ENCODE assay signal across 19 cellular contexts in genomic region chr6:22928775-22929174, GRCh38.
DNase-seq lines count a peak whose midpoint lies in the region; ATAC-seq and TF ChIP-seq lines count a peak whose summit lies in the region.
"Had no signal": no experiment of that assay in that cellular context is flagged by ENCODE, and none has a peak within 500 bp of the region (broad histone marks: within the 10 kb centered on the region; RNA-seq: fewer than 3 reads in every experiment).

No MANE protein-coding gene starts in this region.

- no peaks in the 10 kb centered on the region for H3K36me3 Mint-ChIP-seq in endothelial cell (ENCODE audit: low read depth, unreplicated experiment)
- no peaks in the 10 kb centered on the region for H3K36me3 Mint-ChIP-seq in stimulated activated naive B cell treated with anti-CD40 and anti-IgM and Interleukin-4, amounts not matched to agents 10 μg/mL and 1 μg/mL and 100 μg/mL, for 72 hours
- H3K36me3 Mint-ChIP-seq: type B pancreatic cell had no signal

- H2AFZ ChIP-seq in SK-N-SH (ENCODE audit: low read depth), result peak overlapping the region; percentile 15; the same call in 1 of the 2 replicates

- H2AK5ac ChIP-seq in mesendoderm (ENCODE audit: low read length), result no peak overlapping the region

- no peak overlapping the region for H3K4ac ChIP-seq in mesendoderm (ENCODE audit: low read depth, low read length)

- H3K27ac Mint-ChIP-seq in endothelial cell (ENCODE audit: unreplicated experiment), result peak overlapping the region; percentile 83
- H3K27ac Mint-ChIP-seq in stimulated activated naive B cell treated with anti-CD40 and anti-IgM and Interleukin-4, amounts not matched to agents 10 μg/mL and 1 μg/mL and 100 μg/mL, for 72 hours, result no peak overlapping the region
- H3K27ac Mint-ChIP-seq: T-helper 1 cell treated with Interleukin-12 subunit alpha and Interleukin-12 subunit beta and Interleukin-4 antibody, amounts not matched to agents 30 μg/mL and 1 μg/mL, for 36 hours; type B pancreatic cell had no signal

- H3K4me2 ChIP-seq in SK-N-SH (no peak overlapping the region), mesendoderm (ENCODE audit: low read length) (no peak overlapping the region)

- H3K79me2 ChIP-seq in SK-N-SH (ENCODE audit: insufficient read depth) (no peaks in the 10 kb centered on the region), mesendoderm (ENCODE audit: control insufficient read depth, insufficient read depth, low read length) (no peaks in the 10 kb centered on the region)

- peaks cover 6% of the 10 kb centered on the region for H3F3A ChIP-seq in SK-N-SH (replicated peaks; ENCODE audit: insufficient read depth)

- H2BK120ac ChIP-seq in mesendoderm (ENCODE audit: low read depth, low read length), result no peak overlapping the region

- ATAC-seq in SK-N-SH treated with all-trans-retinoic acid at 6 μM for 48 hours (no peak; the same call in 2 of the 3 replicates), GM21619 (IDR thresholded peaks at IDR 0.05; ENCODE audit: unreplicated experiment) (no peak)
- no peak for ATAC-seq in stimulated activated naive B cell treated with anti-CD40 and anti-IgM and Interleukin-4, amounts not matched to agents 10 μg/mL and 1 μg/mL and 100 μg/mL, for 72 hours (replicated peaks)

- no peak overlapping the region for H3K18ac ChIP-seq in mesendoderm (ENCODE audit: low read length)

- no peak for TF ChIP-seq EP300 in SK-N-SH (IDR thresholded peaks at IDR 0.05; ENCODE audit: borderline replicate concordance in 1 of 2, low read depth in 1 of 2, low read length in 1 of 2)

- H3K4me1 Mint-ChIP-seq in endothelial cell (ENCODE audit: unreplicated experiment), result peaks cover 51% of the 10 kb centered on the region
- H3K4me1 Mint-ChIP-seq in stimulated activated naive B cell treated with anti-CD40 and anti-IgM and Interleukin-4, amounts not matched to agents 10 μg/mL and 1 μg/mL and 100 μg/mL, for 72 hours, result peaks cover 4 to 13% of the 10 kb centered on the region in 2 donors

- H3K4me3 ChIP-seq in SK-N-SH (ENCODE audit: low read depth in 2 of 2, low read length in 1 of 2) (no peak overlapping the region), mesendoderm (ENCODE audit: low read length) (no peak overlapping the region)
- H3K4me3 ChIP-seq: skin epidermis had no signal

- H3K9me3 ChIP-seq in SK-N-SH, result no peaks in the 10 kb centered on the region

- no peak overlapping the region for H3K4me3 Mint-ChIP-seq in endothelial cell (ENCODE audit: unreplicated experiment)
- no peak overlapping the region for H3K4me3 Mint-ChIP-seq in stimulated activated naive B cell treated with anti-CD40 and anti-IgM and Interleukin-4, amounts not matched to agents 10 μg/mL and 1 μg/mL and 100 μg/mL, for 72 hours
- H3K4me3 Mint-ChIP-seq: T-helper 1 cell treated with Interleukin-12 subunit alpha and Interleukin-12 subunit beta and Interleukin-4 antibody, amounts not matched to agents 30 μg/mL and 1 μg/mL, for 36 hours; type B pancreatic cell had no signal

- in situ Hi-C loops in KBM-7 (cut with MboI; ENCODE audit: low pct_unique_long_range_greater_than_20kb, low sequenced_read_pairs), result no loop called here

- TF ChIP-seq RAD21 in SK-N-SH (IDR thresholded peaks at IDR 0.05; ENCODE audit: low read length), result no peak

- H4K20me1 ChIP-seq in SK-N-SH (ENCODE audit: insufficient read depth), result no peaks in the 10 kb centered on the region

- H3K27me3 Mint-ChIP-seq in endothelial cell (ENCODE audit: unreplicated experiment), result no peaks in the 10 kb centered on the region
- no peaks in the 10 kb centered on the region for H3K27me3 Mint-ChIP-seq in stimulated activated naive B cell treated with anti-CD40 and anti-IgM and Interleukin-4, amounts not matched to agents 10 μg/mL and 1 μg/mL and 100 μg/mL, for 72 hours
- H3K27me3 Mint-ChIP-seq: type B pancreatic cell had no signal

- H3K27me3 ChIP-seq in SK-N-SH (ENCODE audit: insufficient read depth) (no peaks in the 10 kb centered on the region), mesendoderm (ENCODE audit: insufficient read depth, low read length, poor library complexity) (no peaks in the 10 kb centered on the region)

- H3K9ac ChIP-seq in SK-N-SH (no peak overlapping the region), mesendoderm (ENCODE audit: low read length) (no peak overlapping the region)

- no peak overlapping the region for H3K23ac ChIP-seq in mesendoderm (ENCODE audit: low read length)

- H3K79me1 ChIP-seq in mesendoderm (ENCODE audit: low read length), result no peaks in the 10 kb centered on the region

- no peak overlapping the region for H2BK15ac ChIP-seq in mesendoderm (replicated peaks; ENCODE audit: low read depth)

- no peak overlapping the region for H2BK5ac ChIP-seq in mesendoderm (ENCODE audit: low read length)

- H3K36me3 ChIP-seq in SK-N-SH (replicated peaks in 1 of 2; ENCODE audit: control insufficient read depth in 1 of 2, insufficient read depth in 2 of 2, low read length in 1 of 2) (no peaks in the 10 kb centered on the region), mesendoderm (ENCODE audit: control insufficient read depth, insufficient read depth, low read length) (no peaks in the 10 kb centered on the region)

- no peak overlapping the region for H3K56ac ChIP-seq in mesendoderm (ENCODE audit: low read length)

- H4K5ac ChIP-seq in mesendoderm (ENCODE audit: low read length), result no peak overlapping the region

- DNase-seq in SK-N-SH (no peak), endothelial cell (ENCODE audit: low spot score) (no peak), mesendoderm (peak; percentile 32), cerebellar nuclear complex (lab: John Stamatoyannopoulos, UW) (no peak), KBM-7 (no peak)
- DNase-seq in stimulated activated naive B cell treated with anti-CD40 and anti-IgM and Interleukin-4, amounts not matched to agents 10 μg/mL and 1 μg/mL and 100 μg/mL, for 72 hours, result no peak
- DNase-seq: activated effector memory CD4-positive, alpha-beta T cell treated with anti-CD3 and anti-CD28 coated beads, Interleukin-2, amount 50 U/mL, for 16 hours; amniotic stem cell; cortex of kidney; erythroblast; Karpas-422; NK-92 treated with Interleukin-12 subunit alpha and Interleukin-12 subunit beta, amount 100 ng/mL, for 24 hours; nucleus accumbens had no signal

- H3K4me1 ChIP-seq in SK-N-SH (ENCODE audit: control insufficient read depth in 1 of 2, insufficient read depth in 2 of 2, low read depth in 1 of 2, low read length in 1 of 2) (peaks cover 0 to 33% of the 10 kb centered on the region in 2 experiments; a peak in 2 of 4 replicates), mesendoderm (ENCODE audit: control insufficient read depth, low read depth, low read length) (no peaks in the 10 kb centered on the region)

- no peak overlapping the region for H4K8ac ChIP-seq in mesendoderm (ENCODE audit: low read depth, low read length)

- 67% methylated on average over 2 of the region's 2 CpGs for WGBS in SK-N-SH (ENCODE audit: low lambda C conversion rate)
- WGBS in mesendoderm (ENCODE audit: extremely low coverage, insufficient coverage, low lambda C conversion rate), result no CpG with 5 or more reads among the region's 2 CpGs

- POLR2A ChIA-PET in SK-N-SH (lab: Yijun Ruan, JAX), result no interaction called here

- H3K9me2 ChIP-seq in SK-N-SH, result no peaks in the 10 kb centered on the region

- H3K9me3 Mint-ChIP-seq in endothelial cell (ENCODE audit: unreplicated experiment), result no peaks in the 10 kb centered on the region
- no peaks in the 10 kb centered on the region for H3K9me3 Mint-ChIP-seq in stimulated activated naive B cell treated with anti-CD40 and anti-IgM and Interleukin-4, amounts not matched to agents 10 μg/mL and 1 μg/mL and 100 μg/mL, for 72 hours
- H3K9me3 Mint-ChIP-seq: T-helper 1 cell treated with Interleukin-12 subunit alpha and Interleukin-12 subunit beta and Interleukin-4 antibody, amounts not matched to agents 30 μg/mL and 1 μg/mL, for 36 hours had no signal

- H3K27ac ChIP-seq in SK-N-SH (ENCODE audit: low read depth in 2 of 2, low read length in 1 of 2) (peak overlapping the region in 1 of 2 experiments; percentile 74; a peak in 2 of 4 replicates), mesendoderm (ENCODE audit: low read depth, low read length) (no peak overlapping the region)
- H3K27ac ChIP-seq: C4-2B had no signal

- CTCF ChIA-PET in SK-N-SH (lab: Yijun Ruan, JAX), result interaction anchor here (1.4 kb wide), 1 partner anchor 37 kb away, joined by 3 read pairs; no protein-coding TSS in a partner anchor

- TF ChIP-seq CTCF in SK-N-SH (IDR thresholded peaks at IDR 0.05), result no peak
- no peak for TF ChIP-seq CTCF in endothelial cell (IDR thresholded peaks at IDR 0.05; ENCODE audit: unreplicated experiment)

TF ChIP-seq in SK-N-SH, 30 proteins besides CTCF, POLR2A, EP300 and RAD21 (continues in another document):
- no peak for TF ChIP-seq FOSL2 (IDR thresholded peaks at IDR 0.05; ENCODE audit: borderline replicate concordance, low read depth)
- TF ChIP-seq RFX5 (IDR thresholded peaks at IDR 0.05; ENCODE audit: low read length), result no peak
- TF ChIP-seq, protein P1, sequence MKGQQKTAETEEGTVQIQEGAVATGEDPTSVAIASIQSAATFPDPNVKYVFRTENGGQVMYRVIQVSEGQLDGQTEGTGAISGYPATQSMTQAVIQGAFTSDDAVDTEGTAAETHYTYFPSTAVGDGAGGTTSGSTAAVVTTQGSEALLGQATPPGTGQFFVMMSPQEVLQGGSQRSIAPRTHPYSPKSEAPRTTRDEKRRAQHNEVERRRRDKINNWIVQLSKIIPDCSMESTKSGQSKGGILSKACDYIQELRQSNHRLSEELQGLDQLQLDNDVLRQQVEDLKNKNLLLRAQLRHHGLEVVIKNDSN (IDR thresholded peaks at IDR 0.05; ENCODE audit: borderline replicate concordance, low read depth), result no peak
- no peak for TF ChIP-seq TEAD4 (IDR thresholded peaks at IDR 0.05; ENCODE audit: borderline replicate concordance, insufficient read depth)

TF ChIP-seq in SK-N-SH treated with all-trans-retinoic acid at 6 μM for 48 hours, 23 proteins besides CTCF, POLR2A, EP300 and RAD21 (continues in another document):
- no peak for TF ChIP-seq ARNTL (CRISPR knock-in tag; IDR thresholded peaks at IDR 0.05; ENCODE audit: borderline replicate concordance, low read depth)
- TF ChIP-seq CSDC2 (CRISPR knock-in tag; IDR thresholded peaks at IDR 0.05), result no peak
- TF ChIP-seq ZFP30 (CRISPR knock-in tag; IDR thresholded peaks at IDR 0.05), result no peak
- TF ChIP-seq, protein P2, sequence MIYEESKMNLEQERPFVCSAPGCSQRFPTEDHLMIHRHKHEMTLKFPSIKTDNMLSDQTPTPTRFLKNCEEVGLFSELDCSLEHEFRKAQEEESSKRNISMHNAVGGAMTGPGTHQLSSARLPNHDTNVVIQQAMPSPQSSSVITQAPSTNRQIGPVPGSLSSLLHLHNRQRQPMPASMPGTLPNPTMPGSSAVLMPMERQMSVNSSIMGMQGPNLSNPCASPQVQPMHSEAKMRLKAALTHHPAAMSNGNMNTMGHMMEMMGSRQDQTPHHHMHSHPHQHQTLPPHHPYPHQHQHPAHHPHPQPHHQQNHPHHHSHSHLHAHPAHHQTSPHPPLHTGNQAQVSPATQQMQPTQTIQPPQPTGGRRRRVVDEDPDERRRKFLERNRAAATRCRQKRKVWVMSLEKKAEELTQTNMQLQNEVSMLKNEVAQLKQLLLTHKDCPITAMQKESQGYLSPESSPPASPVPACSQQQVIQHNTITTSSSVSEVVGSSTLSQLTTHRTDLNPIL (CRISPR knock-in tag; IDR thresholded peaks at IDR 0.05; ENCODE audit: low read depth), result no peak
- no peak for TF ChIP-seq TCF4 (CRISPR knock-in tag; IDR thresholded peaks at IDR 0.05; ENCODE audit: borderline replicate concordance)
- no peak for TF ChIP-seq SNAI2 (CRISPR knock-in tag; IDR thresholded peaks at IDR 0.05)
- TF ChIP-seq PPARA (CRISPR knock-in tag; IDR thresholded peaks at IDR 0.05; ENCODE audit: borderline replicate concordance), result no peak
